8 cellular contexts compared by ENCODE assay signal in the genomic region with DNA sequence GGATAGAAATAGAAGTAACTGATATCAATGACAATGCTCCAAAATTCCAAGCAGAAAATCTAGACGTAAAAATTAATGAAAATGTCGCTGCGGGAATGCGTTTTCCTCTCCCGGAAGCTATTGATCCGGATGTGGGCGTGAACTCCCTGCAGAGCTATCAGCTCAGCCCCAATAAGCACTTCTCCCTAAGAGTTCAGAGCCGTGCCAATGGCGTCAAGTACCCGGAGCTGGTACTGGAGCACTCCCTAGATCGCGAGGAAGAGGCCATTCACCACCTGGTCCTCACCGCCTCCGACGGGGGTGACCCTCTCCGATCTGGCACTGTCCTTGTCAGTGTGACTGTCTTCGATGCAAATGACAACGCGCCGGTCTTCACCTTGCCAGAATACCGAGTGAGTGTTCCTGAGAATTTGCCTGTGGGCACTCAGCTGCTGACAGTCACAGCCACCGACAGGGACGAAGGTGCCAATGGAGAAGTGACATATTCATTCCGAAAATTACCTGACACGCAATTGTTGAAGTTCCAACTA. TPM values are rescaled to one million over a fixed set of nuclear protein-coding genes. Genes with fewer than 3 reads are reported as not detected.
DNase-seq lines count a peak whose midpoint lies in the region; TF ChIP-seq lines count a peak whose summit lies in the region.

No MANE protein-coding gene starts in this region.

- H3K27ac Mint-ChIP-seq in CD8-positive, alpha-beta memory T cell = peak overlapping the region in 2 of 8 donors; percentile 10 to 38
- H3K27ac Mint-ChIP-seq in neural progenitor cell = no peak overlapping the region

- H3K79me2 ChIP-seq in MM.1S (ENCODE audit: low read length) (no peaks in the 10 kb centered on the region), neural progenitor cell (ENCODE audit: low read depth) (peaks cover 5% of the 10 kb centered on the region)

- H3K9ac ChIP-seq in MM.1S (ENCODE audit: low read length) (no peak overlapping the region), neural progenitor cell (no peak overlapping the region)

- peak overlapping the region; percentile 77 to 95 (median 84) for H3K4me3 Mint-ChIP-seq in CD8-positive, alpha-beta memory T cell
- H3K4me3 Mint-ChIP-seq in neural progenitor cell = peak overlapping the region; percentile 77

- H4K20me1 ChIP-seq in MM.1S (ENCODE audit: insufficient read depth, low read length) (no peaks in the 10 kb centered on the region), neural progenitor cell (ENCODE audit: low read depth) (no peaks in the 10 kb centered on the region)

- H3K36me3 ChIP-seq in CD8-positive, alpha-beta memory T cell (ENCODE audit: insufficient read depth, low read length) = no peaks in the 10 kb centered on the region
- H3K36me3 ChIP-seq in MM.1S (replicated peaks; ENCODE audit: insufficient read depth, low read length) (no peaks in the 10 kb centered on the region), neural progenitor cell (peaks cover 17% of the 10 kb centered on the region), adrenal gland (replicated peaks in 1 of 2) (no peaks in the 10 kb centered on the region)

- peaks cover 19 to 57% (median 56%) of the 10 kb centered on the region in 5 donors for H3K9me3 Mint-ChIP-seq in CD8-positive, alpha-beta memory T cell
- peaks cover 84% of the 10 kb centered on the region for H3K9me3 Mint-ChIP-seq in neural progenitor cell

- H3K4me3 ChIP-seq in CD8-positive, alpha-beta memory T cell (ENCODE audit: low read length) = peak overlapping the region; percentile 77
- H3K4me3 ChIP-seq in MM.1S (ENCODE audit: low read length) (peak overlapping the region; percentile 55), epithelial cell of esophagus (ENCODE audit: low read length) (peak overlapping the region; percentile 55), neural progenitor cell (no peak overlapping the region), adrenal gland (peak overlapping the region in 2 of 4 donors; percentile 6 to 43)

- peaks cover 65 to 78% of the 10 kb centered on the region in 2 donors for H3K27me3 Mint-ChIP-seq in CD8-positive, alpha-beta memory T cell
- H3K27me3 Mint-ChIP-seq in neural progenitor cell (ENCODE audit: insufficient read depth, low read depth) = peaks cover 21% of the 10 kb centered on the region

- TF ChIP-seq CTCF in MM.1S (IDR thresholded peaks at IDR 0.05; ENCODE audit: low read length) = no peak
- no peak for TF ChIP-seq CTCF in epithelial cell of esophagus (IDR thresholded peaks at IDR 0.05; ENCODE audit: insufficient read depth, low read depth, low read length, missing control alignments)
- no peak for TF ChIP-seq CTCF in neural progenitor cell (IDR thresholded peaks at IDR 0.05)
- TF ChIP-seq CTCF in adrenal gland (IDR thresholded peaks at IDR 0.05) = no peak
- no peak for TF ChIP-seq CTCF in GM10248 (IDR thresholded peaks at IDR 0.05; ENCODE audit: control extremely low read depth, extremely low read depth, low read depth, missing control alignments)

- intact Hi-C loops in adrenal gland (cut with DNase I) = loop anchor here (5.0 to 10.0 kb wide), 5 partner anchors 99 to 189 kb away; partner anchors contain the start of gene PCDHB14 (in 1 of the 2)

- H3K4me2 ChIP-seq in MM.1S (ENCODE audit: low read depth, low read length) (peak overlapping the region; percentile 57), neural progenitor cell (no peak overlapping the region)

- no peak for DNase-seq in CD8-positive, alpha-beta memory T cell
- no peak for DNase-seq in MM.1S
- no peak for DNase-seq in epithelial cell of esophagus (ENCODE audit: low read depth)
- no peak for DNase-seq in neural progenitor cell (ENCODE audit: low spot score)
- DNase-seq in adrenal gland = no peak
- no peak for DNase-seq in NCI-H510A (lab: John Stamatoyannopoulos, UW)
- DNase-seq in GM10248 (ENCODE audit: extremely low spot score) = no peak
- DNase-seq in C1 segment of cervical spinal cord (lab: John Stamatoyannopoulos, UW) = no peak

- H3K9me2 ChIP-seq in MM.1S (replicated peaks; ENCODE audit: insufficient read depth, low read length) = no peaks in the 10 kb centered on the region

- peaks cover 4% of the 10 kb centered on the region for H3K9me3 ChIP-seq in CD8-positive, alpha-beta memory T cell (ENCODE audit: low read length)
- H3K9me3 ChIP-seq in MM.1S (replicated peaks; ENCODE audit: insufficient read depth, low read length) = no peaks in the 10 kb centered on the region
- H3K9me3 ChIP-seq in neural progenitor cell (ENCODE audit: low read depth) = peaks cover 41% of the 10 kb centered on the region
- peaks cover 0 to 49% (median 0%) of the 10 kb centered on the region in 3 donors for H3K9me3 ChIP-seq in adrenal gland (replicated peaks in 1 of 3)

- peaks cover 20 to 32% (median 21%) of the 10 kb centered on the region in 3 donors for H3K4me1 Mint-ChIP-seq in CD8-positive, alpha-beta memory T cell
- peaks cover 15% of the 10 kb centered on the region for H3K4me1 Mint-ChIP-seq in neural progenitor cell

- peaks cover 0 to 20% (median 4%) of the 10 kb centered on the region in 3 donors for H3K36me3 Mint-ChIP-seq in CD8-positive, alpha-beta memory T cell
- peaks cover 72% of the 10 kb centered on the region for H3K36me3 Mint-ChIP-seq in neural progenitor cell

- H2AFZ ChIP-seq in MM.1S (ENCODE audit: low read length) (peak overlapping the region; percentile 8; the same call in 1 of the 2 replicates), neural progenitor cell (replicated peaks) (no peak overlapping the region)

- no peaks in the 10 kb centered on the region for H3F3A ChIP-seq in MM.1S (ENCODE audit: insufficient read depth, low read length)
- H3F3A ChIP-seq in neural progenitor cell (ENCODE audit: low read depth) = peaks cover 28% of the 10 kb centered on the region

- no peak for TF ChIP-seq POLR2A in adrenal gland (IDR thresholded peaks at IDR 0.05)

- 9 to 16% (median 13%) methylated on average over 21 to 25 of the region's 25 CpGs for WGBS in adrenal gland, 4 donors

- H3K27me3 ChIP-seq in CD8-positive, alpha-beta memory T cell (ENCODE audit: insufficient read depth, low read length, poor library complexity, severe bottlenecking) = peaks cover 63% of the 10 kb centered on the region
- peaks cover 19% of the 10 kb centered on the region for H3K27me3 ChIP-seq in MM.1S (replicated peaks; ENCODE audit: insufficient read depth, low read length)
- peaks cover 4% of the 10 kb centered on the region for H3K27me3 ChIP-seq in neural progenitor cell
- no peaks in the 10 kb centered on the region for H3K27me3 ChIP-seq in adrenal gland

- no peak overlapping the region for H3K27ac ChIP-seq in CD8-positive, alpha-beta memory T cell (ENCODE audit: low read depth, low read length)
- H3K27ac ChIP-seq in MM.1S (ENCODE audit: low read length) = no peak overlapping the region
- no peak overlapping the region for H3K27ac ChIP-seq in neural progenitor cell
- H3K27ac ChIP-seq in adrenal gland = no peak overlapping the region

- CTCF ChIA-PET in CD8-positive, alpha-beta memory T cell (lab: Charles Lee) = interaction anchor here (1.1 to 2.1 kb wide), 8 partner anchors 11 to 150 kb away, joined by 3 to 10 read pairs (median 5); partner anchors contain the start of gene TAF7
- CTCF ChIA-PET in GM10248 (lab: Yijun Ruan, JAX) = interaction anchor here (0.7 to 12.7 kb wide), 42 partner anchors 8 to 608 kb away, joined by 3 to 180 read pairs (median 5); partner anchors contain the start of genes HDAC3, PCDHB14, PCDHGA11 and PCDHGA12

- POLR2A ChIA-PET in CD8-positive, alpha-beta memory T cell (lab: Charles Lee) = no interaction called here
- POLR2A ChIA-PET in GM10248 (lab: Yijun Ruan, JAX) = no interaction called here

- H3K4me1 ChIP-seq in CD8-positive, alpha-beta memory T cell (ENCODE audit: insufficient read depth, low read length) = peaks cover 7% of the 10 kb centered on the region
- H3K4me1 ChIP-seq in MM.1S (ENCODE audit: low read length) = no peaks in the 10 kb centered on the region
- H3K4me1 ChIP-seq in neural progenitor cell = no peaks in the 10 kb centered on the region
- no peaks in the 10 kb centered on the region for H3K4me1 ChIP-seq in adrenal gland (replicated peaks in 1 of 2)

RNA-seq across cellular contexts. Expression of gene PCDHGA10, which starts 0.8 kb away (rescaled TPM):
- under 1 TPM; 0.16 to 0.20 TPM for total RNA-seq in CD8-positive, alpha-beta memory T cell
- 0.07 TPM for polyA plus RNA-seq in CD8-positive, alpha-beta memory T cell
- total RNA-seq in neural progenitor cell (ENCODE audit: low replicate concordance) (4.2 and 4.7 TPM in 2 replicates), adrenal gland (1 to 10 TPM; 4.5 to 9.7 (median 7.8) TPM)
- 1 to 10 TPM in 2 of 3 donors, under 1 TPM in 1; 0.64 to 2.2 (median 1.5) TPM for polyA plus RNA-seq in adrenal gland

RNA-seq across cellular contexts. Expression of gene PCDHGB7, which starts 3.9 kb away (rescaled TPM):
- under 1 TPM in 1 of 2 experiments, not detected in 1; 0.11 TPM for total RNA-seq in CD8-positive, alpha-beta memory T cell
- polyA plus RNA-seq in CD8-positive, alpha-beta memory T cell = not detected
- total RNA-seq in neural progenitor cell (ENCODE audit: low replicate concordance) = 21.1 and 23.9 TPM in 2 replicates
- 10 to 100 TPM; 12.2 to 28.1 (median 19.4) TPM for total RNA-seq in adrenal gland
- 1 to 10 TPM in 2 of 3 donors, under 1 TPM in 1; 0.88 to 8.2 (median 2.7) TPM for polyA plus RNA-seq in adrenal gland

RNA-seq across cellular contexts. Expression of gene PCDHGB6, which starts 5.8 kb away (rescaled TPM):
- total RNA-seq in CD8-positive, alpha-beta memory T cell = under 1 TPM; 0.11 to 0.13 TPM
- 0.25 TPM for polyA plus RNA-seq in CD8-positive, alpha-beta memory T cell
- total RNA-seq in neural progenitor cell (ENCODE audit: low replicate concordance) = 13.2 and 22.1 TPM in 2 replicates
- 10 to 100 TPM in 5 of 8 donors, 1 to 10 TPM in 3; 6.0 to 15.9 (median 11.6) TPM for total RNA-seq in adrenal gland
- 1 to 10 TPM in 2 of 3 donors, under 1 TPM in 1; 0.61 to 7.2 (median 1.5) TPM for polyA plus RNA-seq in adrenal gland

RNA-seq across cellular contexts. Expression of gene PCDHGA11, which starts 7.2 kb away (rescaled TPM):
- total RNA-seq in CD8-positive, alpha-beta memory T cell = under 1 TPM in 1 of 2 experiments, not detected in 1; 0.13 TPM
- 0.09 TPM for polyA plus RNA-seq in CD8-positive, alpha-beta memory T cell
- total RNA-seq in neural progenitor cell (ENCODE audit: low replicate concordance) (9.5 and 13.3 TPM in 2 replicates), adrenal gland (1 to 10 TPM; 1.6 to 4.9 (median 3.3) TPM)
- 1 to 10 TPM in 2 of 3 donors, under 1 TPM in 1; 0.44 to 2.0 (median 1.4) TPM for polyA plus RNA-seq in adrenal gland

RNA-seq across cellular contexts. Expression of gene PCDHGA9, which starts 11.0 kb away (rescaled TPM):
- total RNA-seq in CD8-positive, alpha-beta memory T cell = under 1 TPM in 1 of 2 experiments, not detected in 1; 0.09 TPM
- polyA plus RNA-seq in CD8-positive, alpha-beta memory T cell = not detected
- total RNA-seq in neural progenitor cell (ENCODE audit: low replicate concordance) = 0.97 and 2.2 TPM in 2 replicates
- 1 to 10 TPM; 1.5 to 8.6 (median 6.4) TPM for total RNA-seq in adrenal gland
- 1 to 10 TPM in 2 of 3 donors, under 1 TPM in 1; 0.17 to 2.9 (median 1.3) TPM for polyA plus RNA-seq in adrenal gland

Comparison
In these comparisons a context has a peak if more than half of its experiments do, and no peak if none do; other contexts are left out.
1. RNA of gene PCDHGB7, which starts 3.9 kb away (total RNA-seq): 21.1 to 23.9 TPM in neural progenitor cell and 12.2 to 28.1 TPM in adrenal gland; 0.11 TPM in CD8-positive, alpha-beta memory T cell; every median in the first group is over 10 times any median in the second.
2. RNA of gene PCDHGB6, which starts 5.8 kb away (total RNA-seq): 13.2 to 22.1 TPM in neural progenitor cell and 6.0 to 15.9 TPM in adrenal gland; 0.11 to 0.13 TPM in CD8-positive, alpha-beta memory T cell; every median in the first group is over 4 times any median in the second.